In genomic region chr12:46675736-46676135, GRCh38 we compare ENCODE assay signal across 9 cellular contexts.
DNase-seq lines count a peak whose midpoint lies in the region; ATAC-seq and TF ChIP-seq lines count a peak whose summit lies in the region.
"Had no signal": no experiment of that assay in that cellular context is flagged by ENCODE, and none has a peak within 500 bp of the region (broad histone marks: within the 10 kb centered on the region; RNA-seq: fewer than 3 reads in every experiment).

No MANE protein-coding gene starts in this region.

- H3K36me3 ChIP-seq in OCI-LY1 (ENCODE audit: insufficient read depth, low read length) (no peaks in the 10 kb centered on the region), esophagus (ENCODE audit: control insufficient read depth in 2 of 2, insufficient read depth in 2 of 2, low read length in 1 of 2) (no peaks in the 10 kb centered on the region)

- no peaks in the 10 kb centered on the region for H3K79me2 ChIP-seq in OCI-LY1 (ENCODE audit: insufficient read depth, low read length)

- H3K9ac ChIP-seq in OCI-LY1 (ENCODE audit: low read length) = no peak overlapping the region

- H3K27me3 Mint-ChIP-seq in activated CD4-positive, alpha-beta T cell treated with anti-CD3 and anti-CD28 coated beads, Interleukin-2, amount 10 ng/mL, durations not matched to agents 24 days and 14 days = peaks cover 2% of the 10 kb centered on the region
- no peaks in the 10 kb centered on the region for H3K27me3 Mint-ChIP-seq in osteocyte (ENCODE audit: unreplicated experiment)
- H3K27me3 Mint-ChIP-seq: activated naive CD8-positive, alpha-beta T cell treated with anti-CD3 and anti-CD28 coated beads, Interleukin-2, amount 10 ng/mL, durations not matched to agents 7 days and 5 days had no signal

- H3K4me3 Mint-ChIP-seq in activated CD4-positive, alpha-beta T cell treated with anti-CD3 and anti-CD28 coated beads, Interleukin-2, amount 10 ng/mL, durations not matched to agents 24 days and 14 days = no peak overlapping the region
- no peak overlapping the region for H3K4me3 Mint-ChIP-seq in osteocyte (ENCODE audit: unreplicated experiment)
- H3K4me3 Mint-ChIP-seq: activated naive CD8-positive, alpha-beta T cell treated with anti-CD3 and anti-CD28 coated beads, Interleukin-2, amount 10 ng/mL, durations not matched to agents 7 days and 5 days had no signal

- intact Hi-C loops in activated CD4-positive, alpha-beta T cell treated with anti-CD3 and anti-CD28 coated beads, Interleukin-2, amount 10 ng/mL, durations not matched to agents 24 days and 14 days (cut with micrococcal nuclease) = loop anchor here (5.0 to 10.0 kb wide), 5 partner anchors 309 to 683 kb away; partner anchors contain the start of gene SCAF11

- ATAC-seq in HG02885 (IDR thresholded peaks at IDR 0.05; ENCODE audit: poor library complexity, unreplicated experiment) = no peak
- no peak for ATAC-seq in GM18861 (IDR thresholded peaks at IDR 0.05; ENCODE audit: unreplicated experiment)

- H3K4me3 ChIP-seq in OCI-LY1 (ENCODE audit: low read depth, low read length, poor library complexity, severe bottlenecking) = no peak overlapping the region
- H3K4me3 ChIP-seq in esophagus (ENCODE audit: low read depth in 1 of 2, low read length in 2 of 2) = no peak overlapping the region

- H3K9me2 ChIP-seq in OCI-LY1 (ENCODE audit: low read depth, low read length) = no peaks in the 10 kb centered on the region

- no peaks in the 10 kb centered on the region for H4K20me1 ChIP-seq in OCI-LY1 (ENCODE audit: insufficient read depth, low read length)

- H3K4me1 ChIP-seq in OCI-LY1 (ENCODE audit: insufficient read depth, low read length, severe bottlenecking) = no peaks in the 10 kb centered on the region
- no peaks in the 10 kb centered on the region for H3K4me1 ChIP-seq in esophagus (ENCODE audit: control insufficient read depth in 2 of 2, insufficient read depth in 2 of 2, low read length in 1 of 2)

- no peak overlapping the region for H3K4me2 ChIP-seq in OCI-LY1 (ENCODE audit: low read length)

- TF ChIP-seq CTCF in OCI-LY1 (IDR thresholded peaks at IDR 0.05; ENCODE audit: low read length) (peak; percentile 41), osteocyte (IDR thresholded peaks at IDR 0.05) (peak; percentile 71)

- 37 to 46% methylated on average over 11 of the region's 11 CpGs for WGBS in esophagus, 2 donors

- no peaks in the 10 kb centered on the region for H3K9me3 Mint-ChIP-seq in activated CD4-positive, alpha-beta T cell treated with anti-CD3 and anti-CD28 coated beads, Interleukin-2, amount 10 ng/mL, durations not matched to agents 24 days and 14 days
- H3K9me3 Mint-ChIP-seq in osteocyte (ENCODE audit: unreplicated experiment) = peaks cover 3% of the 10 kb centered on the region
- H3K9me3 Mint-ChIP-seq: activated naive CD8-positive, alpha-beta T cell treated with anti-CD3 and anti-CD28 coated beads, Interleukin-2, amount 10 ng/mL, durations not matched to agents 7 days and 5 days had no signal

- no peak overlapping the region for H3K27ac Mint-ChIP-seq in activated CD4-positive, alpha-beta T cell treated with anti-CD3 and anti-CD28 coated beads, Interleukin-2, amount 10 ng/mL, durations not matched to agents 24 days and 14 days
- H3K27ac Mint-ChIP-seq in osteocyte (ENCODE audit: unreplicated experiment) = no peak overlapping the region
- H3K27ac Mint-ChIP-seq: activated naive CD8-positive, alpha-beta T cell treated with anti-CD3 and anti-CD28 coated beads, Interleukin-2, amount 10 ng/mL, durations not matched to agents 7 days and 5 days had no signal

- peaks cover 11% of the 10 kb centered on the region for H3K4me1 Mint-ChIP-seq in activated CD4-positive, alpha-beta T cell treated with anti-CD3 and anti-CD28 coated beads, Interleukin-2, amount 10 ng/mL, durations not matched to agents 24 days and 14 days
- H3K4me1 Mint-ChIP-seq in osteocyte (ENCODE audit: unreplicated experiment) = peaks cover 28% of the 10 kb centered on the region

- H3K9me3 ChIP-seq in OCI-LY1 (ENCODE audit: low read length) (no peaks in the 10 kb centered on the region), esophagus (ENCODE audit: control insufficient read depth in 2 of 2, insufficient read depth in 1 of 2, low read depth in 1 of 2, low read length in 1 of 2) (no peaks in the 10 kb centered on the region)

- H3K27me3 ChIP-seq in OCI-LY1 (ENCODE audit: insufficient read depth, low read length) (no peaks in the 10 kb centered on the region), esophagus (ENCODE audit: control insufficient read depth in 1 of 2, insufficient read depth in 2 of 2, low read length in 2 of 2) (no peaks in the 10 kb centered on the region)

- peak; percentile 62 for DNase-seq in activated CD4-positive, alpha-beta T cell treated with anti-CD3 and anti-CD28 coated beads, Interleukin-2, amount 10 ng/mL, durations not matched to agents 24 days and 14 days
- no peak for DNase-seq in activated CD4-positive, alpha-beta T cell treated with anti-CD3 and anti-CD28 coated beads for 1 hour
- DNase-seq in osteocyte (ENCODE audit: extremely low spot score, unreplicated experiment) (no peak), cerebellar cortex (ENCODE audit: low spot score) (no peak)
- DNase-seq: activated naive CD8-positive, alpha-beta T cell treated with anti-CD3 and anti-CD28 coated beads, Interleukin-2, amount 10 ng/mL, durations not matched to agents 7 days and 5 days had no signal

- H3F3A ChIP-seq in OCI-LY1 (ENCODE audit: insufficient read depth, low read length) = no peaks in the 10 kb centered on the region

- no peak overlapping the region for H2AFZ ChIP-seq in OCI-LY1 (ENCODE audit: low read length)

- H3K27ac ChIP-seq in OCI-LY1 (ENCODE audit: low read depth, low read length, poor library complexity, severe bottlenecking) (no peak overlapping the region), esophagus (ENCODE audit: low read depth in 2 of 2, low read length in 1 of 2) (peak overlapping the region; percentile 78 to 86)

- no peaks in the 10 kb centered on the region for H3K36me3 Mint-ChIP-seq in activated CD4-positive, alpha-beta T cell treated with anti-CD3 and anti-CD28 coated beads, Interleukin-2, amount 10 ng/mL, durations not matched to agents 24 days and 14 days (ENCODE audit: low read depth)
- peaks cover 3% of the 10 kb centered on the region for H3K36me3 Mint-ChIP-seq in osteocyte (ENCODE audit: unreplicated experiment)
- H3K36me3 Mint-ChIP-seq: activated naive CD8-positive, alpha-beta T cell treated with anti-CD3 and anti-CD28 coated beads, Interleukin-2, amount 10 ng/mL, durations not matched to agents 7 days and 5 days had no signal
